8 cellular contexts compared by ENCODE assay signal in the genomic region with DNA sequence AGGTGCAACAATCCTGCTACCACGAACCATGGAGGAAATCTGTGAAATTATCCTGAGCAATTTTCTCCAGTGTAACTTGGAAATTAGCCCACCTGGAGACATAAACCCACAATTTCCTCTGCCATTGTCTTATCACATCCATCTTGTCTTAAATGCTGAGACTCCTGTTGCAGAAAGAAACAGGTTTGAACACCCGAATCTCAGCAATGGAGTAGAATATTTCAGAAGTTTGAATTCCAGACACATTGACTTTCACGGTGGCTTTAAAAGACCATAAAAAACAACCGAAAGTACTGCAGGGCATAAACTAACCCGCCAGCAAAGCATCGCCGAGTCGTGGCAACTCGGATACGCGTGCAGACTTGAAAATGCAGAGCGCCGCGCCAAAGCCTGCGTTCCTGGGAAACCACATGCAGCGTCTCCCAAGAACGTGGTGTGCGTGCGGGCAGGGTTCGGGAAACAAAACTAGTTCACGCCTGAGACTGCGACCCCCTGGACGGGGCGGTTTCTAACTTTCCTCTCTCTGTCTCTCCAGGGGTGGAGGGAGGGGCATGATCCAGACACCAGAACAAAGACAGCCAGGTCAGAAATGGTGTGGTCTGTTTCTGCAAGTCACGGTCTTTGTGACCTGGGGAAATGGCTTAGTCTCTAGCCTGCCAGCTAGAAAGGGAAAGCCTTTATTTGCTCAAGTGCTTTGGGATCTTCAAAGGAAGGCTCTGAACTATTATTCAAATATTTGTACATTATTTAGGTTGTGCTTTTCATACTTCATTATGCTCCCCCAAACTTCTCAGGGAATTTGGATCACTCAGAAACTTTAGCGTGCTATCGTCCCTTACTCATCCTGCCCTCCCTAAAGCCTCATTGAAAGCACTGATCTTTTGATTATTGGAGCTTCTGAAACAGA. TPM values are rescaled to one million over a fixed set of nuclear protein-coding genes. Genes with fewer than 3 reads are reported as not detected.
DNase-seq lines count a peak whose midpoint lies in the region; ATAC-seq and TF ChIP-seq lines count a peak whose summit lies in the region.

No MANE protein-coding gene starts in this region.

- CTCF ChIA-PET in activated naive CD4-positive, alpha-beta T cell treated with anti-CD3 and anti-CD28 coated beads for 36 hours (lab: Charles Lee) = no interaction called here
- CTCF ChIA-PET in PC-3 (lab: Charles Lee) = interaction anchor here (0.6 to 0.8 kb wide), 3 partner anchors 40 to 268 kb away, joined by 3 to 4 read pairs (median 3); no protein-coding TSS in a partner anchor

- no peaks in the 10 kb centered on the region for H4K20me1 ChIP-seq in PC-3 (ENCODE audit: low read length)

- no peaks in the 10 kb centered on the region for H3K9me2 ChIP-seq in PC-3 (replicated peaks; ENCODE audit: low read length)

- H3K9ac ChIP-seq in PC-3 (ENCODE audit: low read length) = peak overlapping the region; percentile 66

- peak overlapping the region; percentile 48 for H3K4me3 Mint-ChIP-seq in activated naive CD4-positive, alpha-beta T cell treated with anti-CD3 and anti-CD28 coated beads for 36 hours
- peak overlapping the region; percentile 66 for H3K4me3 Mint-ChIP-seq in endothelial cell (ENCODE audit: unreplicated experiment)

- ATAC-seq in PC-3 (peak; percentile 40), upper lobe of right lung (peak; percentile 55)

- no peaks in the 10 kb centered on the region for H3K9me3 ChIP-seq in PC-3 (ENCODE audit: low read length)
- no peaks in the 10 kb centered on the region for H3K9me3 ChIP-seq in upper lobe of right lung

- H3K27ac ChIP-seq in PC-3 (ENCODE audit: low read length) (peak overlapping the region; percentile 73), upper lobe of right lung (no peak overlapping the region)

- no peaks in the 10 kb centered on the region for H3K9me3 Mint-ChIP-seq in activated naive CD4-positive, alpha-beta T cell treated with anti-CD3 and anti-CD28 coated beads for 36 hours
- H3K9me3 Mint-ChIP-seq in endothelial cell (ENCODE audit: unreplicated experiment) = no peaks in the 10 kb centered on the region

- H3K27ac Mint-ChIP-seq in activated naive CD4-positive, alpha-beta T cell treated with anti-CD3 and anti-CD28 coated beads for 36 hours = no peak overlapping the region
- peak overlapping the region; percentile 39 for H3K27ac Mint-ChIP-seq in endothelial cell (ENCODE audit: unreplicated experiment)

- H3K4me1 Mint-ChIP-seq in activated naive CD4-positive, alpha-beta T cell treated with anti-CD3 and anti-CD28 coated beads for 36 hours (ENCODE audit: low read depth) = peaks cover 11% of the 10 kb centered on the region
- H3K4me1 Mint-ChIP-seq in endothelial cell (ENCODE audit: unreplicated experiment) = peaks cover 6% of the 10 kb centered on the region

- H3K36me3 Mint-ChIP-seq in activated naive CD4-positive, alpha-beta T cell treated with anti-CD3 and anti-CD28 coated beads for 36 hours (ENCODE audit: low read depth) = no peaks in the 10 kb centered on the region
- no peaks in the 10 kb centered on the region for H3K36me3 Mint-ChIP-seq in endothelial cell (ENCODE audit: low read depth, unreplicated experiment)

- POLR2A ChIA-PET in PC-3 (lab: Charles Lee; ENCODE audit: unreplicated experiment) = no interaction called here

- H3K4me3 ChIP-seq in PC-3 (ENCODE audit: low read length) (peak overlapping the region; percentile 63), upper lobe of right lung (peak overlapping the region; percentile 36)

- no peaks in the 10 kb centered on the region for H3F3A ChIP-seq in PC-3 (ENCODE audit: low read length, unreplicated experiment)

- H3K27me3 ChIP-seq in PC-3 (ENCODE audit: low read length) = no peaks in the 10 kb centered on the region
- peaks cover 14% of the 10 kb centered on the region for H3K27me3 ChIP-seq in upper lobe of right lung

- peak; percentile 14 for DNase-seq in activated naive CD4-positive, alpha-beta T cell treated with anti-CD3 and anti-CD28 coated beads for 36 hours
- no peak for DNase-seq in activated naive CD4-positive, alpha-beta T cell treated with Interleukin-2 at 50 U/mL for 16 hours
- DNase-seq in PC-3 (peak; percentile 56), endothelial cell (ENCODE audit: low spot score) (peak; percentile 20), midbrain (lab: John Stamatoyannopoulos, UW) (peak; percentile 35), upper lobe of right lung (peak; percentile 80), NCI-H2171 (lab: John Stamatoyannopoulos, UW) (no peak)
- no peak for DNase-seq in effector CD8-positive, alpha-beta T cell (lab: John Stamatoyannopoulos, UW)

- peaks cover 38% of the 10 kb centered on the region for H3K27me3 Mint-ChIP-seq in activated naive CD4-positive, alpha-beta T cell treated with anti-CD3 and anti-CD28 coated beads for 36 hours (ENCODE audit: low read depth)
- H3K27me3 Mint-ChIP-seq in endothelial cell (ENCODE audit: unreplicated experiment) = peaks cover 3% of the 10 kb centered on the region

- BruUV-seq in PC-3 (replicated peaks; lab: Mats Ljungman, UMichigan) = no TSS peak

- no peaks in the 10 kb centered on the region for H3K79me2 ChIP-seq in PC-3 (ENCODE audit: low read length)

- H3K4me1 ChIP-seq in PC-3 (ENCODE audit: insufficient read depth, low read length) (peaks cover 27% of the 10 kb centered on the region), upper lobe of right lung (no peaks in the 10 kb centered on the region)

- no peak for TF ChIP-seq CTCF in PC-3 (conservative IDR thresholded peaks at IDR 0.05; ENCODE audit: low read depth, low read length)
- no peak for TF ChIP-seq CTCF in endothelial cell (IDR thresholded peaks at IDR 0.05; ENCODE audit: unreplicated experiment)
- TF ChIP-seq CTCF in upper lobe of right lung (IDR thresholded peaks at IDR 0.05) = no peak

- H3K4me2 ChIP-seq in PC-3 (ENCODE audit: low read length) = peak overlapping the region; percentile 86

- no peaks in the 10 kb centered on the region for H3K36me3 ChIP-seq in PC-3 (ENCODE audit: low read depth, low read length)
- no peaks in the 10 kb centered on the region for H3K36me3 ChIP-seq in upper lobe of right lung

- peak overlapping the region; percentile 87 for H2AFZ ChIP-seq in PC-3 (ENCODE audit: low read length)

- intact Hi-C loops in activated naive CD4-positive, alpha-beta T cell treated with anti-CD3 and anti-CD28 coated beads for 36 hours (cut with micrococcal nuclease) = no loop called here
- intact Hi-C loops in PC-3 (cut with micrococcal nuclease) = loop anchor here (2.0 kb wide), 1 partner anchor 26 kb away; a partner anchor contains a TSS
- intact Hi-C loops in upper lobe of right lung (cut with DNase I) = no loop called here

RNA-seq across cellular contexts. Expression of a gene that starts 26.9 kb away (rescaled TPM):
- 1 to 10 TPM; 1.7 to 1.9 TPM for total RNA-seq in activated naive CD4-positive, alpha-beta T cell treated with anti-CD3 and anti-CD28 coated beads for 36 hours
- total RNA-seq in PC-3 (2014; rRNA removed) = 15.8 and 24.0 TPM in 2 replicates
- total RNA-seq in endothelial cell (ENCODE audit: unreplicated experiment) = 10.6 TPM
- 9.8 TPM for total RNA-seq in upper lobe of right lung

Comparison
In these comparisons a context has a peak if more than half of its experiments do, and no peak if none do; other contexts are left out.
1. DNase-seq: peak in activated naive CD4-positive, alpha-beta T cell treated with anti-CD3 and anti-CD28 coated beads for 36 hours (single experiment), PC-3 (single experiment), endothelial cell (single experiment), midbrain (single experiment) and upper lobe of right lung (single experiment); none in activated naive CD4-positive, alpha-beta T cell treated with Interleukin-2 at 50 U/mL for 16 hours (single experiment), NCI-H2171 (single experiment) and effector CD8-positive, alpha-beta T cell (single experiment).